In the genomic region with DNA sequence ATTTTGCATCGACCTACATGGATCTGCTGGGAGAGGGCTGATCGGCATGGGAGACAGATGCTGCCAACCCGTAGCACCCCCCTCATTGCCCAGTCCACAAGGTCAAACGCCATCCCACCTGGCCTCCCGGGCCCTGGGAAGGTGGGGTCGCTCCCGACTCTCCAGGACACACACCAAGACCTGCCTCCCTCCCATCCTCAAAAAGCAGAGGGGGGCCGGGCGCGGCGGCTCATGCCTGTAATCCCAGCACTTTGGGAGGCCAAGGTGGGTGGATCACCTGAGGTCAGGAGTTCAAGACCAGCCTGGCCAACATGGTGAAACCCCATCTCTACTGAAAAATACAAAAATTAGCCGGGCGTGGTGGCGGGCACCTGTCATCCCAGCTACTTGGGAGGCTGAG, we compare ENCODE assay signal across 12 cellular contexts. TPM values are rescaled to one million over a fixed set of nuclear protein-coding genes. Genes with fewer than 3 reads are reported as not detected.
"Had no signal": no experiment of that assay in that cellular context is flagged by ENCODE, and none has a peak within 500 bp of the region (broad histone marks: within the 10 kb centered on the region; RNA-seq: fewer than 3 reads in every experiment).

No MANE protein-coding gene starts in this region.

RNA-seq across cellular contexts. Expression of a gene that starts 46.7 kb away (rescaled TPM):
- total RNA-seq: subcutaneous adipose tissue, suprapubic skin, temporal lobe, thyroid gland, tibial nerve, transverse colon, upper lobe of left lung, upper lobe of right lung, ureter, urinary bladder, uterus, vagina had no signal
